Comparison of ENCODE assay signal across 21 cellular contexts in the genomic region with DNA sequence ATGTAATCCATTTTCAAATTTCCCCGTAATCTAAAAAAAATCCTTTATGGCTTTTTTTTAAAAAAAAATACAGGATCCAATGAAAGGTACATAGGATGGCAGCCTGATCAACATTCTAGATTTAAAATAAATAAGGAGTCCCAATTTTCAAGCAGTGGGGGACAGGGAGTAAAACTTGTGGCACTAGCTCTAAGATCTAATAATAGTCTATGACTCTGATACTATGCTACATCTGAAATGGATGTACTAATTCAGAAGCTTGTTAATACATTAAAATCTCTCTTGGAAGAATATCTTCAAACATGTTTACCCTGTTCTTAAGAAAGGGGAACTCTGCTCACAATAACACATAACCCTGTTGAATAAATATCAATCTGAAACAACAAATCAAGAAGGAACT. TPM values are rescaled to one million over a fixed set of nuclear protein-coding genes. Genes with fewer than 3 reads are reported as not detected.
DNase-seq lines count a peak whose midpoint lies in the region; ATAC-seq and TF ChIP-seq lines count a peak whose summit lies in the region.
"Had no signal": no experiment of that assay in that cellular context is flagged by ENCODE, and none has a peak within 500 bp of the region (broad histone marks: within the 10 kb centered on the region; RNA-seq: fewer than 3 reads in every experiment).

No MANE protein-coding gene starts in this region.

- peaks cover 4% of the 10 kb centered on the region for H3K36me3 ChIP-seq in CD4-positive, alpha-beta memory T cell (ENCODE audit: insufficient read depth, low read length)
- H3K36me3 ChIP-seq in SU-DHL-6 (ENCODE audit: low read length): peaks cover 4% of the 10 kb centered on the region; the same call in 1 of the 2 replicates
- no peaks in the 10 kb centered on the region for H3K36me3 ChIP-seq in neuronal stem cell (replicated peaks in 1 of 2; ENCODE audit: control insufficient read depth in 2 of 2, insufficient read depth in 2 of 2, low read length in 2 of 2)
- H3K36me3 ChIP-seq in right lobe of liver: no peaks in the 10 kb centered on the region
- H3K36me3 ChIP-seq: adrenal gland had no signal

- H2BK5ac ChIP-seq in neuronal stem cell (ENCODE audit: low read length): no peak overlapping the region

- no peak overlapping the region for H3K4ac ChIP-seq in neuronal stem cell (ENCODE audit: low read length)

- no peaks in the 10 kb centered on the region for H3K79me1 ChIP-seq in neuronal stem cell (ENCODE audit: low read depth, low read length)

- H4K8ac ChIP-seq in neuronal stem cell (ENCODE audit: low read depth, low read length): no peak overlapping the region

- H3K4me3 ChIP-seq in CD4-positive, alpha-beta memory T cell (ENCODE audit: low read length in 2 of 2): no peak overlapping the region
- H3K4me3 ChIP-seq in SU-DHL-6 (ENCODE audit: insufficient read depth, low read length, poor library complexity, severe bottlenecking) (peak overlapping the region; percentile 41), neuronal stem cell (ENCODE audit: low read length in 2 of 2) (no peak overlapping the region), right lobe of liver (no peak overlapping the region)
- H3K4me3 ChIP-seq: adrenal gland had no signal

- H2BK15ac ChIP-seq in neuronal stem cell (ENCODE audit: low read length): no peak overlapping the region

- H3K4me1 ChIP-seq in CD4-positive, alpha-beta memory T cell (ENCODE audit: insufficient read depth, low read length): peaks cover 74% of the 10 kb centered on the region
- H3K4me1 ChIP-seq in neuronal stem cell (ENCODE audit: control insufficient read depth in 2 of 2, insufficient read depth in 1 of 2, low read depth in 1 of 2, low read length in 2 of 2) (no peaks in the 10 kb centered on the region), right lobe of liver (peaks cover 0 to 42% (median 6%) of the 10 kb centered on the region in 4 donors)

- peak overlapping the region; percentile 47 for H3K4me3 Mint-ChIP-seq in T-helper 1 cell treated with Interleukin-12 subunit alpha and Interleukin-12 subunit beta and Interleukin-4 antibody, amounts not matched to agents 30 μg/mL and 1 μg/mL, for 36 hours
- H3K4me3 Mint-ChIP-seq in CD4-positive, alpha-beta memory T cell: peak overlapping the region in 5 of 8 donors; percentile 15 to 63 (median 41)
- H3K4me3 Mint-ChIP-seq in memory B cell: peak overlapping the region; percentile 65
- H3K4me3 Mint-ChIP-seq: nephron, WTC11 had no signal

- H3K4me2 ChIP-seq in SU-DHL-6 (ENCODE audit: low read depth, low read length, poor library complexity, severe bottlenecking) (peak overlapping the region; percentile 91), neuronal stem cell (ENCODE audit: insufficient read depth, low read length, poor library complexity, severe bottlenecking) (no peak overlapping the region)

- no peaks in the 10 kb centered on the region for H4K20me1 ChIP-seq in SU-DHL-6 (ENCODE audit: low read depth, low read length)

- H3K27ac ChIP-seq in CD4-positive, alpha-beta memory T cell (ENCODE audit: low read depth, low read length): peak overlapping the region; percentile 2
- H3K27ac ChIP-seq in SU-DHL-6 (ENCODE audit: low read depth, low read length): peak overlapping the region; percentile 98
- H3K27ac ChIP-seq in neuronal stem cell (replicated peaks; ENCODE audit: low read length): no peak overlapping the region
- H3K27ac ChIP-seq in right lobe of liver: no peak overlapping the region
- H3K27ac ChIP-seq: 22Rv1, adrenal gland, C4-2B, RWPE1 had no signal

- no peaks in the 10 kb centered on the region for H3K27me3 Mint-ChIP-seq in T-helper 1 cell treated with Interleukin-12 subunit alpha and Interleukin-12 subunit beta and Interleukin-4 antibody, amounts not matched to agents 30 μg/mL and 1 μg/mL, for 36 hours (ENCODE audit: low read depth)
- no peaks in the 10 kb centered on the region for H3K27me3 Mint-ChIP-seq in CD4-positive, alpha-beta memory T cell
- no peaks in the 10 kb centered on the region for H3K27me3 Mint-ChIP-seq in memory B cell
- H3K27me3 Mint-ChIP-seq: progenitor cell of endocrine pancreas had no signal

- H3K36me3 Mint-ChIP-seq in T-helper 1 cell treated with Interleukin-12 subunit alpha and Interleukin-12 subunit beta and Interleukin-4 antibody, amounts not matched to agents 30 μg/mL and 1 μg/mL, for 36 hours (ENCODE audit: low read depth): peaks cover 3% of the 10 kb centered on the region
- peaks cover under 1 to 4% of the 10 kb centered on the region in 2 donors for H3K36me3 Mint-ChIP-seq in CD4-positive, alpha-beta memory T cell
- peaks cover 10% of the 10 kb centered on the region for H3K36me3 Mint-ChIP-seq in memory B cell
- H3K36me3 Mint-ChIP-seq: WTC11 had no signal

- intact Hi-C loops in CD4-positive, alpha-beta memory T cell (cut with micrococcal nuclease): no loop called here
- intact Hi-C loops in right lobe of liver (cut with DNase I): no loop called here

- H3K18ac ChIP-seq in neuronal stem cell (ENCODE audit: low read length): no peak overlapping the region

- H3K9ac ChIP-seq in SU-DHL-6 (ENCODE audit: low read length) (peak overlapping the region; percentile 23), neuronal stem cell (ENCODE audit: low read depth, low read length, poor library complexity) (no peak overlapping the region)

- ATAC-seq in memory B cell (ENCODE audit: low read depth): no peak
- no peak for ATAC-seq in right lobe of liver
- ATAC-seq in HG03457 (IDR thresholded peaks at IDR 0.05; ENCODE audit: unreplicated experiment): no peak
- ATAC-seq: HCT116, WTC11 had no signal

- CTCF ChIA-PET in CD4-positive, alpha-beta memory T cell (lab: Charles Lee; ENCODE audit: partially characterized antibody): interaction anchor here (0.9 to 1.2 kb wide), 3 partner anchors 16 to 94 kb away, joined by 4 to 8 read pairs (median 4); no protein-coding TSS in a partner anchor

- 100% methylated on average over 1 of the region's 1 CpG for WGBS in neuronal stem cell (ENCODE audit: extremely low coverage in 2 of 2, insufficient read length in 2 of 2, insufficient replicate concordance in 1 of 2), 2 donors
- WGBS in right lobe of liver (ENCODE audit: insufficient coverage, low coverage, low lambda C conversion rate, missing lambda C conversion rate): 95% methylated on average over 1 of the region's 1 CpG

- peaks cover 63% of the 10 kb centered on the region for H3F3A ChIP-seq in SU-DHL-6 (ENCODE audit: insufficient read depth)

- peaks cover 94% of the 10 kb centered on the region for H3K79me2 ChIP-seq in SU-DHL-6 (ENCODE audit: insufficient read depth, low read length)

- H3K9me2 ChIP-seq in SU-DHL-6 (replicated peaks; ENCODE audit: insufficient read depth, low read length): no peaks in the 10 kb centered on the region

- H3K9me3 ChIP-seq in CD4-positive, alpha-beta memory T cell (ENCODE audit: control insufficient read depth in 1 of 2, low read length in 2 of 2): no peaks in the 10 kb centered on the region
- H3K9me3 ChIP-seq in SU-DHL-6 (ENCODE audit: insufficient read depth, low read length) (no peaks in the 10 kb centered on the region), neuronal stem cell (replicated peaks in 1 of 2; ENCODE audit: control insufficient read depth in 2 of 2, insufficient read depth in 1 of 2, low read depth in 1 of 2, low read length in 2 of 2) (no peaks in the 10 kb centered on the region), right lobe of liver (no peaks in the 10 kb centered on the region)
- H3K9me3 ChIP-seq: adrenal gland had no signal

- TF ChIP-seq CTCF in SU-DHL-6 (IDR thresholded peaks at IDR 0.05; ENCODE audit: insufficient read depth, low read length, poor library complexity, severe bottlenecking) (no peak), right lobe of liver (IDR thresholded peaks at IDR 0.05) (no peak)

- H3K23ac ChIP-seq in neuronal stem cell (ENCODE audit: low read depth, low read length, poor library complexity): no peak overlapping the region

- POLR2A ChIA-PET in CD4-positive, alpha-beta memory T cell (lab: Charles Lee; ENCODE audit: partially characterized antibody): interaction anchor here (0.8 to 4.6 kb wide), 2 partner anchors 9 to 41 kb away, joined by 3 to 48 read pairs; a partner anchor contains a TSS

- no peak for DNase-seq in T-helper 1 cell
- no peak for DNase-seq in CD4-positive, alpha-beta memory T cell
- no peak for DNase-seq in memory B cell (ENCODE audit: low spot score in 2 of 2)
- DNase-seq in neuronal stem cell (ENCODE audit: low spot score): no peak
- DNase-seq in right lobe of liver: no peak
- DNase-seq: adrenal gland; effector CD4-positive, alpha-beta T cell; glutamatergic neuron; Karpas-422; NCI-H1417; stimulated activated CD4-positive, alpha-beta T cell treated with anti-CD3 and anti-CD28 coated beads, Interleukin-12 subunit alpha, Interleukin-12 subunit beta, amount 100 ng/mL, for 4 hours had no signal

- no peak for TF ChIP-seq POLR2A in right lobe of liver (IDR thresholded peaks at IDR 0.05)

- no peak overlapping the region for H2BK120ac ChIP-seq in neuronal stem cell (ENCODE audit: low read depth, low read length)

- peaks cover 48% of the 10 kb centered on the region for H3K4me1 Mint-ChIP-seq in T-helper 1 cell treated with Interleukin-12 subunit alpha and Interleukin-12 subunit beta and Interleukin-4 antibody, amounts not matched to agents 30 μg/mL and 1 μg/mL, for 36 hours (ENCODE audit: low read depth)
- peaks cover 36 to 54% (median 39%) of the 10 kb centered on the region in 4 donors for H3K4me1 Mint-ChIP-seq in CD4-positive, alpha-beta memory T cell
- peaks cover 41% of the 10 kb centered on the region for H3K4me1 Mint-ChIP-seq in memory B cell

- H3K27me3 ChIP-seq in CD4-positive, alpha-beta memory T cell (ENCODE audit: insufficient read depth, low read length): no peaks in the 10 kb centered on the region
- H3K27me3 ChIP-seq in SU-DHL-6 (ENCODE audit: low read length): no peaks in the 10 kb centered on the region
- H3K27me3 ChIP-seq in neuronal stem cell (ENCODE audit: control insufficient read depth in 3 of 3, insufficient read depth in 3 of 3, low read depth in 1 of 3, low read length in 3 of 3): peaks cover 0 to 14% (median 0%) of the 10 kb centered on the region in 3 experiments
- no peaks in the 10 kb centered on the region for H3K27me3 ChIP-seq in right lobe of liver
- H3K27me3 ChIP-seq: adrenal gland had no signal

- no peak overlapping the region for H2AK5ac ChIP-seq in neuronal stem cell (ENCODE audit: low read depth, low read length)

- H2BK12ac ChIP-seq in neuronal stem cell (ENCODE audit: low read length): no peak overlapping the region

- no peak overlapping the region for H2AFZ ChIP-seq in SU-DHL-6 (ENCODE audit: low read depth, low read length, severe bottlenecking)
- H2AFZ ChIP-seq in neuronal stem cell (ENCODE audit: low read length): no peak overlapping the region

- H3K14ac ChIP-seq in neuronal stem cell (ENCODE audit: low read length): no peak overlapping the region

- no peaks in the 10 kb centered on the region for H3K9me3 Mint-ChIP-seq in T-helper 1 cell treated with Interleukin-12 subunit alpha and Interleukin-12 subunit beta and Interleukin-4 antibody, amounts not matched to agents 30 μg/mL and 1 μg/mL, for 36 hours
- no peaks in the 10 kb centered on the region for H3K9me3 Mint-ChIP-seq in CD4-positive, alpha-beta memory T cell
- H3K9me3 Mint-ChIP-seq in memory B cell: no peaks in the 10 kb centered on the region
- H3K9me3 Mint-ChIP-seq: WTC11 had no signal

- no peak overlapping the region for H4K91ac ChIP-seq in neuronal stem cell (ENCODE audit: low read depth, low read length, poor library complexity)

- peak overlapping the region; percentile 22 for H3K27ac Mint-ChIP-seq in T-helper 1 cell treated with Interleukin-12 subunit alpha and Interleukin-12 subunit beta and Interleukin-4 antibody, amounts not matched to agents 30 μg/mL and 1 μg/mL, for 36 hours
- H3K27ac Mint-ChIP-seq in CD4-positive, alpha-beta memory T cell: peak overlapping the region in 6 of 7 donors; percentile 7 to 87 (median 60)
- H3K27ac Mint-ChIP-seq in memory B cell: peak overlapping the region; percentile 83
- H3K27ac Mint-ChIP-seq: nephron, progenitor cell of endocrine pancreas, WTC11 had no signal

RNA-seq across cellular contexts. Expression of a gene that starts 8.5 kb away (rescaled TPM):
- total RNA-seq in CD4-positive, alpha-beta memory T cell: 10 to 100 TPM; 14.5 to 15.8 TPM
- polyA plus RNA-seq in CD4-positive, alpha-beta memory T cell: 10 to 100 TPM; 24.0 to 29.1 TPM
- 2.8 TPM for polyA plus RNA-seq in neuronal stem cell (2013, experiment 1 of 2)
- 3.0 TPM for polyA plus RNA-seq in neuronal stem cell (2013, experiment 2 of 2)
- 10 to 100 TPM; 10.8 to 25.3 (median 15.1) TPM for total RNA-seq in right lobe of liver

Comparison
In these comparisons a context has a peak if more than half of its experiments do, and no peak if none do; other contexts are left out.
1. H3K27ac Mint-ChIP-seq: peak in every context shown above with its lines; median percentile 83 in memory B cell; 60 in CD4-positive, alpha-beta memory T cell; 22 in T-helper 1 cell treated with Interleukin-12 subunit alpha and Interleukin-12 subunit beta and Interleukin-4 antibody, amounts not matched to agents 30 μg/mL and 1 μg/mL, for 36 hours.
2. H3K27ac ChIP-seq: peak in CD4-positive, alpha-beta memory T cell (single experiment) and SU-DHL-6 (single experiment); none in neuronal stem cell (single experiment) and right lobe of liver (0 of 3).
3. Peak in every context shown above with its lines, with median percentiles within 50 percentile points of each other: H3K4me3 Mint-ChIP-seq.